In the genomic region with DNA sequence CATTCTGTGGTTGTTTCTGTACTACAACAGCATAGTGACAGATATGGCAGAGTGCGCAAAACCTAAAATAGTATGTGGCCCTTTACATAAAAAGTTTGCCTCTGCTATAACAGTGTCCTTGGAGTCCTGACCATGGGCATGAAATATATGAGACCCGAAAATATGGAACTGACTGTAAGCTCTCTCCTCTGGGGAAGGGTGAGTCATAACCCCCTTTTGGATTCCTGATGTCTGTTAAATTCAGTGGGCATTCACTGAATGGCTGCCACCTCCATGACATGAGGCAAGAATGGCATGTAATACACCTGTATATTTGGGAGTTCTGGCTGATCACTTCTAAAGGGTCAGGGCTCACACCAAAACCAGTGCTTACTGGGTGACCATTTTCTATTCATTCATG, we compare ENCODE assay signal across 10 cellular contexts. TPM values are rescaled to one million over a fixed set of nuclear protein-coding genes. Genes with fewer than 3 reads are reported as not detected.
DNase-seq lines count a peak whose midpoint lies in the region; ATAC-seq, FAIRE-seq and TF ChIP-seq lines count a peak whose summit lies in the region.
"Had no signal": no experiment of that assay in that cellular context is flagged by ENCODE, and none has a peak within 500 bp of the region (broad histone marks: within the 10 kb centered on the region; RNA-seq: fewer than 3 reads in every experiment).

No MANE protein-coding gene starts in this region.

- no peak for TF ChIP-seq CTCF in natural killer cell (IDR thresholded peaks at IDR 0.05)
- TF ChIP-seq CTCF in nephron (IDR thresholded peaks at IDR 0.05; ENCODE audit: unreplicated experiment in 3 of 3) = no peak
- TF ChIP-seq CTCF in CD14-positive monocyte (IDR thresholded peaks at IDR 0.05) = no peak

- no peak for ATAC-seq in natural killer cell treated with Interleukin-12 subunit alpha and Interleukin-12 subunit beta and Interleukin-15 and Interleukin-18, amount 100 ng/mL, for 72 hours
- ATAC-seq in natural killer cell = no peak
- no peak for ATAC-seq in activated naive CD8-positive, alpha-beta T cell treated with anti-CD3 and anti-CD28 coated beads, Interleukin-2, amount 50 U/mL, for 24 hours

- peaks cover 7% of the 10 kb centered on the region for H3K36me3 Mint-ChIP-seq in natural killer cell treated with Interleukin-12 subunit alpha and Interleukin-12 subunit beta and Interleukin-15 and Interleukin-18, amount 100 ng/mL, for 72 hours
- no peaks in the 10 kb centered on the region for H3K36me3 Mint-ChIP-seq in natural killer cell
- H3K36me3 Mint-ChIP-seq in activated naive CD8-positive, alpha-beta T cell treated with anti-CD3 and anti-CD28 coated beads, Interleukin-2, amount 50 U/mL, for 24 hours (ENCODE audit: low read depth) = no peaks in the 10 kb centered on the region
- no peaks in the 10 kb centered on the region for H3K36me3 Mint-ChIP-seq in nephron (ENCODE audit: low read depth)
- peaks cover 8 to 10% of the 10 kb centered on the region in 2 donors for H3K36me3 Mint-ChIP-seq in CD14-positive monocyte

- no peaks in the 10 kb centered on the region for H3K9me3 Mint-ChIP-seq in natural killer cell treated with Interleukin-12 subunit alpha and Interleukin-12 subunit beta and Interleukin-15 and Interleukin-18, amount 100 ng/mL, for 72 hours
- H3K9me3 Mint-ChIP-seq in natural killer cell (no peaks in the 10 kb centered on the region), nephron (no peaks in the 10 kb centered on the region), CD14-positive monocyte (peaks cover 0 to 2% (median 0%) of the 10 kb centered on the region in 7 donors)
- H3K9me3 Mint-ChIP-seq in activated naive CD8-positive, alpha-beta T cell treated with anti-CD3 and anti-CD28 coated beads, Interleukin-2, amount 50 U/mL, for 24 hours = no peaks in the 10 kb centered on the region

- FAIRE-seq in HTR-8/SVneo (lab: Jason Lieb, UNC) = no peak

- no peak overlapping the region for H3K27ac Mint-ChIP-seq in natural killer cell treated with Interleukin-12 subunit alpha and Interleukin-12 subunit beta and Interleukin-15 and Interleukin-18, amount 100 ng/mL, for 72 hours
- H3K27ac Mint-ChIP-seq in natural killer cell = no peak overlapping the region
- H3K27ac Mint-ChIP-seq in activated naive CD8-positive, alpha-beta T cell treated with anti-CD3 and anti-CD28 coated beads, Interleukin-2, amount 50 U/mL, for 24 hours = peak overlapping the region; percentile 44
- peak overlapping the region in 2 of 3 experiments; percentile 31 to 90 for H3K27ac Mint-ChIP-seq in nephron
- peak overlapping the region in 2 of 7 donors; percentile 58 to 98 for H3K27ac Mint-ChIP-seq in CD14-positive monocyte

- intact Hi-C loops in natural killer cell (cut with micrococcal nuclease) = no loop called here
- intact Hi-C loops in CD14-positive monocyte (cut with micrococcal nuclease) = loop anchor here in 1 of 2 donors (5.0 kb wide), 1 partner anchor 34 kb away; no protein-coding TSS in a partner anchor

- DNase-seq in natural killer cell treated with Interleukin-12 subunit alpha and Interleukin-12 subunit beta and Interleukin-15 and Interleukin-18, amount 100 ng/mL, for 72 hours (ENCODE audit: low spot score) = no peak
- no peak for DNase-seq in natural killer cell
- DNase-seq in activated naive CD8-positive, alpha-beta T cell treated with anti-CD3 and anti-CD28 coated beads, Interleukin-2, amount 50 U/mL, for 24 hours = no peak
- no peak for DNase-seq in LoVo (ENCODE audit: low spot score)
- DNase-seq in HTR-8/SVneo (ENCODE audit: insufficient read length, low spot score) = no peak
- no peak for DNase-seq in SW 1271 (lab: John Stamatoyannopoulos, UW)
- no peak for DNase-seq in CD14-positive monocyte (ENCODE audit: low spot score)
- DNase-seq: NCI-H446 treated with DMSO at 0.1 percent for 48 hours, T1000 had no signal

- H3K27me3 Mint-ChIP-seq in natural killer cell treated with Interleukin-12 subunit alpha and Interleukin-12 subunit beta and Interleukin-15 and Interleukin-18, amount 100 ng/mL, for 72 hours = no peaks in the 10 kb centered on the region
- H3K27me3 Mint-ChIP-seq in natural killer cell (ENCODE audit: low read depth in 2 of 2) (no peaks in the 10 kb centered on the region), nephron (ENCODE audit: low read depth) (no peaks in the 10 kb centered on the region), CD14-positive monocyte (ENCODE audit: low read depth in 3 of 3) (no peaks in the 10 kb centered on the region)
- no peaks in the 10 kb centered on the region for H3K27me3 Mint-ChIP-seq in activated naive CD8-positive, alpha-beta T cell treated with anti-CD3 and anti-CD28 coated beads, Interleukin-2, amount 50 U/mL, for 24 hours

- H3K4me3 Mint-ChIP-seq in natural killer cell treated with Interleukin-12 subunit alpha and Interleukin-12 subunit beta and Interleukin-15 and Interleukin-18, amount 100 ng/mL, for 72 hours = peak overlapping the region; percentile 18
- H3K4me3 Mint-ChIP-seq in natural killer cell (no peak overlapping the region), nephron (no peak overlapping the region), CD14-positive monocyte (no peak overlapping the region)
- no peak overlapping the region for H3K4me3 Mint-ChIP-seq in activated naive CD8-positive, alpha-beta T cell treated with anti-CD3 and anti-CD28 coated beads, Interleukin-2, amount 50 U/mL, for 24 hours

- peaks cover 39 to 61% of the 10 kb centered on the region in 2 donors for H3K4me1 Mint-ChIP-seq in natural killer cell treated with Interleukin-12 subunit alpha and Interleukin-12 subunit beta and Interleukin-15 and Interleukin-18, amount 100 ng/mL, for 72 hours (ENCODE audit: low read depth in 2 of 2)
- peaks cover 26 to 32% of the 10 kb centered on the region in 2 donors for H3K4me1 Mint-ChIP-seq in natural killer cell
- peaks cover 44% of the 10 kb centered on the region for H3K4me1 Mint-ChIP-seq in activated naive CD8-positive, alpha-beta T cell treated with anti-CD3 and anti-CD28 coated beads, Interleukin-2, amount 50 U/mL, for 24 hours
- H3K4me1 Mint-ChIP-seq in nephron = peaks cover 39% of the 10 kb centered on the region
- H3K4me1 Mint-ChIP-seq in CD14-positive monocyte = peaks cover 29% of the 10 kb centered on the region

RNA-seq across cellular contexts. Expression of gene TBC1D2B, which starts 6.1 kb away (rescaled TPM):
- 10 to 100 TPM; 54.1 to 97.0 TPM for total RNA-seq in natural killer cell treated with Interleukin-12 subunit alpha and Interleukin-12 subunit beta and Interleukin-15 and Interleukin-18, amount 100 ng/mL, for 72 hours
- 10 to 100 TPM; 54.0 to 83.5 (median 56.7) TPM for total RNA-seq in natural killer cell
- 1 to 10 TPM; 5.9 to 6.2 TPM for polyA plus RNA-seq in CD14-positive monocyte

RNA-seq across cellular contexts. Expression of gene SH2D7, which starts 21.0 kb away (rescaled TPM):
- not detected for total RNA-seq in natural killer cell treated with Interleukin-12 subunit alpha and Interleukin-12 subunit beta and Interleukin-15 and Interleukin-18, amount 100 ng/mL, for 72 hours
- total RNA-seq in natural killer cell = not detected
- polyA plus RNA-seq in CD14-positive monocyte = not detected

RNA-seq across cellular contexts. Expression of gene CIB2, which starts 59.9 kb away (rescaled TPM):
- 1 to 10 TPM in 1 of 2 donors, under 1 TPM in 1; 0.67 to 1.8 TPM for total RNA-seq in natural killer cell treated with Interleukin-12 subunit alpha and Interleukin-12 subunit beta and Interleukin-15 and Interleukin-18, amount 100 ng/mL, for 72 hours
- 1 to 10 TPM in 1 of 3 donors, under 1 TPM in 2; 0.25 to 1.5 (median 0.99) TPM for total RNA-seq in natural killer cell
- polyA plus RNA-seq in CD14-positive monocyte = under 1 TPM; 0.51 to 0.75 TPM

Comparison
In these comparisons a context has a peak if more than half of its experiments do, and no peak if none do; other contexts are left out.
1. H3K27ac Mint-ChIP-seq: peak in activated naive CD8-positive, alpha-beta T cell treated with anti-CD3 and anti-CD28 coated beads, Interleukin-2, amount 50 U/mL, for 24 hours (single experiment) and nephron (2 of 3); none in natural killer cell treated with Interleukin-12 subunit alpha and Interleukin-12 subunit beta and Interleukin-15 and Interleukin-18, amount 100 ng/mL, for 72 hours (0 of 2) and natural killer cell (0 of 2).